Comparison of ENCODE assay signal across 1 cellular context in the genomic region with DNA sequence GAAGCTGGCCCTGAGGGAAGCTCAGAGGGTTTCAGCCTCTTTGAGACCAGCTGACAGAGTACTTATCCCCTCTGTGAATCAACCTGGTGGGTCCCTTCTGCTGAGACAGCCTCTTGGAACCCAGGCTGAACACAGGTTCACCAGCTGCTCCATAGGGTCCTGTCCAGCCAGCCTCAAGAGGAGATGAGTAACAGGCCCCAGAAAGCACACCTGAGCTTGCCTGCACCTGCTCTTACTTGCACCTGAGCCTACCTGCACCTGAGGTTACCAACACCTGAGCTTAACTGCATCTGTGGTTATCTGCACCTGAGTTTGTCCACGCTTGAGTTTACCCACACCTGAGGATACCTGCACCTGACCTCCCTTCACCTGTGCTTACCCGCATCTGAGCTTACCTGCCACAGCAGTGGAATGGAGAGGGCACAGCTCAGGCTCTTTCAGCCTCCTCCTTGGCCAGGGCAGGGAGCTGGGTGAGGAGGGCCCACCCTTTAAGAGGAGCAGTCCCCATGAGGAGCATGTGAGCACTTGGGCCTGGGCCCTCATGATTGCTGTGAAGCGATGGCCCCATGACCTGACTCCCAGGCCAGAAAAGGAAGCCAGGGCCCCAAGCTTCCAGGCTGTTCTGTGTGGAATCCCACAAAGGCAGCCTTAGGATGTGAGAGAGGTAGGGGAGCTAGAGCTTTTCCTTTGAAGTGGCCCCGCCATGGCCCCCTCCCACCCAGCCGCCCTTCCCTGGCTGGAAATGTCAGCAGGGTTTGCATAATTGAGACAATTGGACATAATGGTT.
TF ChIP-seq lines count a peak whose summit lies in the region.

A gene (minus strand): TSS at position 464 of the 787 bp plus-strand sequence. CDS start 20,370 bp downstream, outside the sequence.

TF ChIP-seq in H1, 55 proteins besides CTCF, POLR2A, EP300 and RAD21:
- TF ChIP-seq POLR2AphosphoS5 (IDR thresholded peaks at IDR 0.05; ENCODE audit: low read depth, low read length): no peak
- TF ChIP-seq KDM1A (IDR thresholded peaks at IDR 0.05; ENCODE audit: borderline replicate concordance, low read length): no peak
- TF ChIP-seq RBBP5 (IDR thresholded peaks at IDR 0.05; ENCODE audit: borderline replicate concordance, low read depth, low read length): no peak
- no peak for TF ChIP-seq HDAC2 (IDR thresholded peaks at IDR 0.05; ENCODE audit: borderline replicate concordance in 1 of 2, low read depth in 2 of 2, low read length in 2 of 2)
- no peak for TF ChIP-seq TEAD4 (IDR thresholded peaks at IDR 0.05; ENCODE audit: low read depth, low read length)
